In genomic region chr2:131492015-131492417, GRCh38 we compare ENCODE assay signal across 8 cellular contexts. TPM values are rescaled to one million over a fixed set of nuclear protein-coding genes. Genes with fewer than 3 reads are reported as not detected.
DNase-seq lines count a peak whose midpoint lies in the region; ATAC-seq, FAIRE-seq and TF ChIP-seq lines count a peak whose summit lies in the region.
"Not testable (repeated sequence)": the region's sequence is repeated elsewhere in the genome, so short reads cannot be mapped to it uniquely, and the experiment has no call there.

MZT2A (minus strand) TSS chr2:131492397; CDS start chr2:131492376, 21 bp downstream.

- POLR2A ChIA-PET in CD8-positive, alpha-beta memory T cell (lab: Charles Lee), result interaction anchor here (0.7 to 1.1 kb wide), 2 partner anchors 1150 to 1311 kb away, joined by 4 to 6 read pairs; partner anchors contain the start of genes IMP4 and SMPD4
- POLR2A ChIA-PET in RWPE1 (lab: Yijun Ruan, JAX; ENCODE audit: low non-redundant PET), result not testable (repeated sequence)

- peak; percentile 5 for ATAC-seq in GM21360 (IDR thresholded peaks at IDR 0.05; ENCODE audit: unreplicated experiment)
- ATAC-seq in HG03108 (IDR thresholded peaks at IDR 0.05; ENCODE audit: unreplicated experiment), result peak; percentile 2
- peak; percentile 0 for ATAC-seq in foreskin keratinocyte
- ATAC-seq in stimulated activated memory B cell treated with anti-CD40 and anti-IgM and Interleukin-4, amounts not matched to agents 10 μg/mL and 1 μg/mL and 100 μg/mL, for 72 hours, result peak; percentile 37

- peak within 1 kb of the TSS; percentile 97 for H2AFZ ChIP-seq in astrocyte (ENCODE audit: low read depth, low read length)

- not testable (repeated sequence) for TF ChIP-seq CTCF in RWPE1 (conservative IDR thresholded peaks at IDR 0.05; ENCODE audit: low read depth); astrocyte (IDR thresholded peaks at IDR 0.05; ENCODE audit: insufficient read depth, low read depth, low read length); foreskin keratinocyte (conservative IDR thresholded peaks at IDR 0.05)

- H4K20me1 ChIP-seq in astrocyte (ENCODE audit: insufficient read depth, low read length), result peaks cover 20% of the 10 kb centered on the region

- not testable (repeated sequence) for H3K9me3 Mint-ChIP-seq in CD8-positive, alpha-beta memory T cell; astrocyte (ENCODE audit: unreplicated experiment); stimulated activated memory B cell treated with anti-CD40 and anti-IgM and Interleukin-4, amounts not matched to agents 10 μg/mL and 1 μg/mL and 100 μg/mL, for 72 hours

- H3K27ac ChIP-seq in CD8-positive, alpha-beta memory T cell (ENCODE audit: low read depth, low read length), result peak within 1 kb of the TSS; percentile 97
- H3K27ac ChIP-seq in RWPE1 (peak within 1 kb of the TSS; percentile 86), astrocyte (ENCODE audit: low read depth, low read length) (peak within 1 kb of the TSS; percentile 86), foreskin keratinocyte (peak within 1 kb of the TSS; percentile 14), mucosa of rectum (ENCODE audit: low read depth in 2 of 2, low read length in 2 of 2) (peak within 1 kb of the TSS; percentile 91 to 92)

- not testable (repeated sequence) for H3K27me3 Mint-ChIP-seq in CD8-positive, alpha-beta memory T cell; astrocyte (ENCODE audit: low read depth, unreplicated experiment); stimulated activated memory B cell treated with anti-CD40 and anti-IgM and Interleukin-4, amounts not matched to agents 10 μg/mL and 1 μg/mL and 100 μg/mL, for 72 hours

- H3K79me2 ChIP-seq in astrocyte (ENCODE audit: insufficient read depth, low read length), result peaks cover 76% of the 10 kb centered on the region

- H3K36me3 ChIP-seq in CD8-positive, alpha-beta memory T cell (ENCODE audit: insufficient read depth, low read length); astrocyte (ENCODE audit: insufficient read depth, low read length); mucosa of rectum (ENCODE audit: control insufficient read depth in 2 of 2, insufficient read depth in 2 of 2, low read length in 2 of 2): not testable (repeated sequence)

- H3K4me3 ChIP-seq in CD8-positive, alpha-beta memory T cell (ENCODE audit: low read length), result peak within 1 kb of the TSS; percentile 86
- H3K4me3 ChIP-seq in astrocyte (ENCODE audit: insufficient read depth, low read depth, low read length), result peak within 1 kb of the TSS; percentile 89
- peak within 1 kb of the TSS; percentile 85 to 91 for H3K4me3 ChIP-seq in mucosa of rectum (ENCODE audit: low read length in 2 of 2)

- peaks cover 30 to 59% (median 36%) of the 10 kb centered on the region in 3 donors for H3K4me1 Mint-ChIP-seq in CD8-positive, alpha-beta memory T cell
- H3K4me1 Mint-ChIP-seq in astrocyte (ENCODE audit: low read depth, unreplicated experiment), result peaks cover 12% of the 10 kb centered on the region
- peaks cover 63% of the 10 kb centered on the region for H3K4me1 Mint-ChIP-seq in stimulated activated memory B cell treated with anti-CD40 and anti-IgM and Interleukin-4, amounts not matched to agents 10 μg/mL and 1 μg/mL and 100 μg/mL, for 72 hours

- peak within 1 kb of the TSS; percentile 93 to 99 (median 94) for H3K4me3 Mint-ChIP-seq in CD8-positive, alpha-beta memory T cell
- peak within 1 kb of the TSS; percentile 99 for H3K4me3 Mint-ChIP-seq in astrocyte (ENCODE audit: unreplicated experiment)
- H3K4me3 Mint-ChIP-seq in stimulated activated memory B cell treated with anti-CD40 and anti-IgM and Interleukin-4, amounts not matched to agents 10 μg/mL and 1 μg/mL and 100 μg/mL, for 72 hours, result peak within 1 kb of the TSS; percentile 98

- peaks cover 0 to 20% (median 0%) of the 10 kb centered on the region in 3 donors for H3K36me3 Mint-ChIP-seq in CD8-positive, alpha-beta memory T cell
- not testable (repeated sequence) for H3K36me3 Mint-ChIP-seq in astrocyte (ENCODE audit: low read depth, unreplicated experiment)
- peaks cover 12% of the 10 kb centered on the region for H3K36me3 Mint-ChIP-seq in stimulated activated memory B cell treated with anti-CD40 and anti-IgM and Interleukin-4, amounts not matched to agents 10 μg/mL and 1 μg/mL and 100 μg/mL, for 72 hours

- H3K9me3 ChIP-seq in CD8-positive, alpha-beta memory T cell (ENCODE audit: low read length); astrocyte (ENCODE audit: insufficient read depth, low read depth, low read length); mucosa of rectum (ENCODE audit: control insufficient read depth in 2 of 2, low read length in 2 of 2): not testable (repeated sequence)

- H3K4me1 ChIP-seq in CD8-positive, alpha-beta memory T cell (ENCODE audit: insufficient read depth, low read length), result peaks cover 26% of the 10 kb centered on the region
- H3K4me1 ChIP-seq in astrocyte (ENCODE audit: insufficient read depth, low read length), result peaks cover 12% of the 10 kb centered on the region
- H3K4me1 ChIP-seq in foreskin keratinocyte, result not testable (repeated sequence)
- peaks cover 8 to 16% of the 10 kb centered on the region in 2 donors for H3K4me1 ChIP-seq in mucosa of rectum (ENCODE audit: control insufficient read depth in 2 of 2, insufficient read depth in 2 of 2, low read length in 2 of 2)

- not testable (repeated sequence) for DNase-seq in CD8-positive, alpha-beta memory T cell; RWPE1 (ENCODE audit: low spot score); astrocyte (ENCODE audit: low read depth); foreskin keratinocyte

- H3K9ac ChIP-seq in astrocyte (ENCODE audit: low read length), result peak within 1 kb of the TSS; percentile 93
- peak within 1 kb of the TSS; percentile 86 to 89 for H3K9ac ChIP-seq in mucosa of rectum (ENCODE audit: low read depth in 1 of 2, low read length in 2 of 2)

- FAIRE-seq in astrocyte (lab: Jason Lieb, UNC), result not testable (repeated sequence)

- H3K27me3 ChIP-seq in CD8-positive, alpha-beta memory T cell (ENCODE audit: insufficient read depth, low read length, poor library complexity, severe bottlenecking); astrocyte (ENCODE audit: insufficient read depth, low read length); foreskin keratinocyte; mucosa of rectum (ENCODE audit: control insufficient read depth in 2 of 2, insufficient read depth in 2 of 2, low read length in 2 of 2): not testable (repeated sequence)

- CTCF ChIA-PET in CD8-positive, alpha-beta memory T cell (lab: Charles Lee), result interaction anchor here (1.0 to 3.1 kb wide), 13 partner anchors 11 to 1311 kb away, joined by 3 to 18 read pairs (median 5); partner anchors contain the start of genes IMP4, PLEKHB2 and SMPD4
- CTCF ChIA-PET in RWPE1 (lab: Yijun Ruan, JAX), result interaction anchor here (0.7 to 2.4 kb wide), 7 partner anchors 10 to 1725 kb away, joined by 3 to 11 read pairs (median 4); no protein-coding TSS in a partner anchor

- peak within 1 kb of the TSS; percentile 95 to 99 (median 98) for H3K27ac Mint-ChIP-seq in CD8-positive, alpha-beta memory T cell
- peak within 1 kb of the TSS; percentile 97 for H3K27ac Mint-ChIP-seq in astrocyte (ENCODE audit: unreplicated experiment)
- H3K27ac Mint-ChIP-seq in stimulated activated memory B cell treated with anti-CD40 and anti-IgM and Interleukin-4, amounts not matched to agents 10 μg/mL and 1 μg/mL and 100 μg/mL, for 72 hours, result peak within 1 kb of the TSS; percentile 97

- peak within 1 kb of the TSS; percentile 98 for H3K4me2 ChIP-seq in astrocyte (ENCODE audit: low read length)

RNA-seq across cellular contexts. Expression of gene MZT2A, which starts in this region (rescaled TPM):
- total RNA-seq in CD8-positive, alpha-beta memory T cell, result 100 to 1,000 TPM; 141 to 142 TPM
- 92.6 TPM for polyA plus RNA-seq in CD8-positive, alpha-beta memory T cell
- total RNA-seq in astrocyte (97.1 and 105 TPM in 2 replicates), foreskin keratinocyte (206 and 383 TPM in 2 replicates)
- polyA plus RNA-seq in foreskin keratinocyte, result 197 and 467 TPM in 2 replicates

Comparison
In these comparisons a context has a peak if more than half of its experiments do, and no peak if none do; other contexts are left out.
1. H3K27ac ChIP-seq: peak in every context shown above with its lines; median percentile 97 in CD8-positive, alpha-beta memory T cell; 92 in mucosa of rectum; 86 in RWPE1; 86 in astrocyte; 14 in foreskin keratinocyte.